25 cellular contexts compared by ENCODE assay signal in the genomic region with DNA sequence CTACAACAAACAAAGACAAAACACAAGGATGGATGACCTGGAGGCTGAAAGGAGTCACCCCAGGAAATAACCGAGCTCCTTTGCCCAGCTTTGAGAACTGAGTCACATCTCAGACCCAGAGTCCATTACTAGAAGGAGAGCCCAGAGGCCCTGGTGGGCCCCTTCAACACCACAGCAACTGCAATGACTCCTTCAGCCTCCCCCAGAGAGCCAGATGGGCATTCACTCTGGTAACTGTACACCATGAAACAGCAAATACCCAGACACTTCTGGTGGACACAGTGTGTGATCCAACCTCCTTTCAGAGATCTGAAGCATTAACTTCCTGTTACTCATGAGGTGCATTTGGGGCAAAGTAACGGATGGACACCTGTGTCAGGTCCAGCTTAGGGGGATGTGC. TPM values are rescaled to one million over a fixed set of nuclear protein-coding genes. Genes with fewer than 3 reads are reported as not detected.
"Had no signal": no experiment of that assay in that cellular context is flagged by ENCODE, and none has a peak within 500 bp of the region (broad histone marks: within the 10 kb centered on the region; RNA-seq: fewer than 3 reads in every experiment).

No MANE protein-coding gene starts in this region.

- H3K9me3 ChIP-seq: adrenal gland, Peyer's patch, SJSA1 had no signal

- H3K27ac ChIP-seq: adrenal gland, Peyer's patch, RWPE1, SJSA1, VCaP had no signal

- DNase-seq: activated CD4-positive, alpha-beta memory T cell treated with anti-CD3 and anti-CD28 coated beads for 36 hours; activated CD4-positive, alpha-beta T cell treated with anti-CD3 and anti-CD28 coated beads, Interleukin-2, amount 10 ng/mL, durations not matched to agents 7 days and 5 days; activated CD4-positive, CD25-positive, alpha-beta regulatory T cell; activated effector memory CD4-positive, alpha-beta T cell treated with anti-CD3 and anti-CD28 coated beads, Interleukin-2, amount 50 U/mL, for 16 hours; activated naive CD4-positive, alpha-beta T cell treated with Interleukin-2 at 50 U/mL for 16 hours; activated T-cell treated with anti-CD3 and anti-CD28 coated beads, Interleukin-2, amount 50 U/mL, for 24 hours; adrenal gland; Karpas-422; NCI-H1105 treated with DMSO at 0.1 percent for 48 hours; NCI-H1436 treated with DMSO at 0.1 percent for 48 hours; NCI-H187; NCI-H2081; NCI-H446; NCI-H524; Peyer's patch; SHP77; T1000 had no signal

- H3K4me3 Mint-ChIP-seq: activated CD4-positive, alpha-beta memory T cell treated with anti-CD3 and anti-CD28 coated beads for 36 hours; activated CD4-positive, alpha-beta T cell treated with anti-CD3 and anti-CD28 coated beads, Interleukin-2, amount 10 ng/mL, durations not matched to agents 7 days and 5 days; activated naive CD8-positive, alpha-beta T cell; activated T-cell treated with anti-CD3 and anti-CD28 coated beads, Interleukin-2, amount 50 U/mL, for 24 hours had no signal

- ATAC-seq: K562, SK-N-SH treated with all-trans-retinoic acid at 6 μM for 48 hours had no signal

- H3K36me3 ChIP-seq: adrenal gland, Peyer's patch, SJSA1 had no signal

- H3K4me3 ChIP-seq: adrenal gland, K562, Peyer's patch, SJSA1 had no signal

- H3K27ac Mint-ChIP-seq: activated CD4-positive, alpha-beta memory T cell treated with anti-CD3 and anti-CD28 coated beads for 36 hours; activated CD4-positive, alpha-beta T cell treated with anti-CD3 and anti-CD28 coated beads, Interleukin-2, amount 10 ng/mL, durations not matched to agents 7 days and 5 days; activated naive CD8-positive, alpha-beta T cell; activated T-cell treated with anti-CD3 and anti-CD28 coated beads, Interleukin-2, amount 50 U/mL, for 24 hours; brain had no signal

- H3K9me3 Mint-ChIP-seq: activated CD4-positive, alpha-beta memory T cell treated with anti-CD3 and anti-CD28 coated beads for 36 hours; activated T-cell treated with anti-CD3 and anti-CD28 coated beads, Interleukin-2, amount 50 U/mL, for 24 hours had no signal

- H3K36me3 Mint-ChIP-seq: activated CD4-positive, alpha-beta memory T cell treated with anti-CD3 and anti-CD28 coated beads for 36 hours; activated naive CD8-positive, alpha-beta T cell; brain had no signal

RNA-seq across cellular contexts. Expression of gene RAET1L, which starts 22.6 kb away (rescaled TPM):
- total RNA-seq: activated CD4-positive, alpha-beta memory T cell treated with anti-CD3 and anti-CD28 coated beads for 36 hours; activated CD4-positive, alpha-beta T cell treated with anti-CD3 and anti-CD28 coated beads, Interleukin-2, amount 10 ng/mL, durations not matched to agents 7 days and 5 days; adrenal gland; astrocyte; K562; Peyer's patch; SJSA1 had no signal
- polyA plus RNA-seq: adrenal gland, K562 had no signal

RNA-seq across cellular contexts. Expression of gene ULBP1, which starts 39.0 kb away (rescaled TPM):
- total RNA-seq: Peyer's patch had no signal
